Comparison of ENCODE assay signal across 24 cellular contexts in the genomic region with DNA sequence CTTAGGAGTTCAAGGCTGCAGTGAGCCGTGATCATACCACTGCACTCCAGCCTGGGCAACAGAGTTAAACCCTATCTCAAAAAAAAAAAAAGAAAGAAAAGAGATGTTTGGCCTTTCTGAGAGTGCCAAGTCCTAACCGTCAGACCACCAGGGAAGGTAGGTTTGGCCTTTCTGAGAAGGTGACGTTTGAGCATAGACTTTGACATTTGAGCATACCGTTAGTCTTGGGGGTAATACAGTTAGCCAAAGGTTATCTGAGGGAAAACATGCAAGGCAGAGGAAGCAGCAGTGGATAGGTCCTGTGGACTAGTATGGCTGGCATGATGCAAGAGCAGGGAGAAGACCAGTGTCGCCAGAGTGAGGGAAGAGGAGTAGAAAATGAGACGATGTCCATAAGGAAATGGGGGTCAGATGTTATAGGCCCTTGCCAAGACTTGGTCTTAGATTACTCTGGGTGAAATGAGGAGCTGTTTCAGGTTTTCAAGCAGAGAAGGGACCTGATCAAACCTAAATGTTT. TPM values are rescaled to one million over a fixed set of nuclear protein-coding genes. Genes with fewer than 3 reads are reported as not detected.
DNase-seq lines count a peak whose midpoint lies in the region; ATAC-seq, FAIRE-seq and TF ChIP-seq lines count a peak whose summit lies in the region.
"Had no signal": no experiment of that assay in that cellular context is flagged by ENCODE, and none has a peak within 500 bp of the region (broad histone marks: within the 10 kb centered on the region; RNA-seq: fewer than 3 reads in every experiment).

No MANE protein-coding gene starts in this region.

- POLR2A ChIA-PET in WTC11 (lab: Charles Lee): no interaction called here

- H3K9me2 ChIP-seq in MM.1S (replicated peaks; ENCODE audit: insufficient read depth, low read length): no peaks in the 10 kb centered on the region

- H2AFZ ChIP-seq in MM.1S (ENCODE audit: low read length): no peak overlapping the region
- H2AFZ ChIP-seq: GM23248 had no signal

- H3K27ac ChIP-seq in MM.1S (ENCODE audit: low read length): no peak overlapping the region
- H3K27ac ChIP-seq: 22Rv1, BLaER1, C4-2B, GM23248 had no signal

- H3K4me2 ChIP-seq in MM.1S (ENCODE audit: low read depth, low read length): no peak overlapping the region
- H3K4me2 ChIP-seq: BLaER1 had no signal

- no peak for ATAC-seq in activated T-cell treated with anti-CD3 and anti-CD28 coated beads, Interleukin-2, amount 50 U/mL, for 72 hours (replicated peaks in 1 of 2)
- ATAC-seq in activated T-cell treated with anti-CD3 and anti-CD28 coated beads, Interleukin-2, amount 50 U/mL, for 4 hours: no peak
- ATAC-seq in WTC11: no peak

- no peaks in the 10 kb centered on the region for H3K4me1 Mint-ChIP-seq in activated T-cell treated with anti-CD3 and anti-CD28 coated beads, Interleukin-2, amount 50 U/mL, for 72 hours (ENCODE audit: low read depth)
- H3K4me1 Mint-ChIP-seq in activated T-cell treated with anti-CD3 and anti-CD28 coated beads, Interleukin-2, amount 50 U/mL, for 4 hours (ENCODE audit: low read depth): no peaks in the 10 kb centered on the region
- H3K4me1 Mint-ChIP-seq in WTC11: no peaks in the 10 kb centered on the region
- H3K4me1 Mint-ChIP-seq: B cell; CD8-positive, alpha-beta memory T cell had no signal

- H3K4me3 Mint-ChIP-seq in activated T-cell treated with anti-CD3 and anti-CD28 coated beads, Interleukin-2, amount 50 U/mL, for 72 hours: no peak overlapping the region
- H3K4me3 Mint-ChIP-seq in activated T-cell treated with anti-CD3 and anti-CD28 coated beads, Interleukin-2, amount 50 U/mL, for 4 hours: no peak overlapping the region
- H3K4me3 Mint-ChIP-seq in WTC11: no peak overlapping the region
- H3K4me3 Mint-ChIP-seq: B cell; CD4-positive, CD25-positive, alpha-beta regulatory T cell; CD8-positive, alpha-beta memory T cell had no signal

- H3K4me3 ChIP-seq in MM.1S (ENCODE audit: low read length): no peak overlapping the region
- H3K4me3 ChIP-seq: BLaER1, GM23248 had no signal

- H3F3A ChIP-seq in MM.1S (ENCODE audit: insufficient read depth, low read length): no peaks in the 10 kb centered on the region

- FAIRE-seq in GM18507 (lab: Jason Lieb, UNC): peak; percentile 21
- FAIRE-seq: A204.1, G401.6, GM12892, GM19239, H1 had no signal

- H3K36me3 ChIP-seq in MM.1S (replicated peaks; ENCODE audit: insufficient read depth, low read length): no peaks in the 10 kb centered on the region

- CTCF ChIA-PET in WTC11 (lab: Charles Lee): no interaction called here

- no peak overlapping the region for H3K9ac ChIP-seq in MM.1S (ENCODE audit: low read length)
- H3K9ac ChIP-seq: BLaER1, GM23248 had no signal

- DNase-seq in activated T-cell treated with anti-CD3 and anti-CD28 coated beads, Interleukin-2, amount 50 U/mL, for 72 hours: no peak
- no peak for DNase-seq in activated T-cell treated with anti-CD3 and anti-CD28 coated beads, Interleukin-2, amount 50 U/mL, for 4 hours
- DNase-seq in GM18507 (ENCODE audit: extremely low spot score, insufficient read length, low read depth) (no peak), WTC11 (ENCODE audit: low spot score) (no peak), cerebellar nuclear complex (lab: John Stamatoyannopoulos, UW) (no peak), inferior parietal cortex (ENCODE audit: extremely low spot score) (no peak), MM.1S (no peak)
- DNase-seq: CD4-positive, CD25-positive, alpha-beta regulatory T cell; CD8-positive, alpha-beta memory T cell; COR-L47; DMS153; DND-41; GM23248; H7; HCEC 1CT had no signal

- H3K9me3 Mint-ChIP-seq in activated T-cell treated with anti-CD3 and anti-CD28 coated beads, Interleukin-2, amount 50 U/mL, for 72 hours: no peaks in the 10 kb centered on the region
- no peaks in the 10 kb centered on the region for H3K9me3 Mint-ChIP-seq in activated T-cell treated with anti-CD3 and anti-CD28 coated beads, Interleukin-2, amount 50 U/mL, for 4 hours
- no peaks in the 10 kb centered on the region for H3K9me3 Mint-ChIP-seq in WTC11
- H3K9me3 Mint-ChIP-seq: CD4-positive, CD25-positive, alpha-beta regulatory T cell; CD8-positive, alpha-beta memory T cell had no signal

- peaks cover 2 to 4% of the 10 kb centered on the region in 2 donors for H3K36me3 Mint-ChIP-seq in activated T-cell treated with anti-CD3 and anti-CD28 coated beads, Interleukin-2, amount 50 U/mL, for 72 hours (ENCODE audit: insufficient read depth in 2 of 2)
- H3K36me3 Mint-ChIP-seq in activated T-cell treated with anti-CD3 and anti-CD28 coated beads, Interleukin-2, amount 50 U/mL, for 4 hours (ENCODE audit: insufficient read depth): peaks cover 16% of the 10 kb centered on the region
- no peaks in the 10 kb centered on the region for H3K36me3 Mint-ChIP-seq in WTC11

- H4K20me1 ChIP-seq in MM.1S (ENCODE audit: insufficient read depth, low read length): no peaks in the 10 kb centered on the region
- H4K20me1 ChIP-seq: BLaER1 had no signal

- H3K79me2 ChIP-seq in MM.1S (ENCODE audit: low read length): no peaks in the 10 kb centered on the region

- TF ChIP-seq CTCF in WTC11 (IDR thresholded peaks at IDR 0.05): no peak
- no peak for TF ChIP-seq CTCF in MM.1S (IDR thresholded peaks at IDR 0.05; ENCODE audit: low read length)

- H3K27me3 ChIP-seq in MM.1S (replicated peaks; ENCODE audit: insufficient read depth, low read length): no peaks in the 10 kb centered on the region
- H3K27me3 ChIP-seq: BLaER1 had no signal

- peak overlapping the region; percentile 4 for H3K27ac Mint-ChIP-seq in activated T-cell treated with anti-CD3 and anti-CD28 coated beads, Interleukin-2, amount 50 U/mL, for 72 hours
- H3K27ac Mint-ChIP-seq in WTC11: peak overlapping the region; percentile 7
- H3K27ac Mint-ChIP-seq: B cell; CD4-positive, CD25-positive, alpha-beta regulatory T cell had no signal

- H3K9me3 ChIP-seq in MM.1S (replicated peaks; ENCODE audit: insufficient read depth, low read length): no peaks in the 10 kb centered on the region
- H3K9me3 ChIP-seq: BLaER1 had no signal

- H3K4me1 ChIP-seq in MM.1S (ENCODE audit: low read length): no peaks in the 10 kb centered on the region
- H3K4me1 ChIP-seq: BLaER1 had no signal

- H3K27me3 Mint-ChIP-seq in activated T-cell treated with anti-CD3 and anti-CD28 coated beads, Interleukin-2, amount 50 U/mL, for 72 hours (ENCODE audit: low read depth): no peaks in the 10 kb centered on the region
- no peaks in the 10 kb centered on the region for H3K27me3 Mint-ChIP-seq in activated T-cell treated with anti-CD3 and anti-CD28 coated beads, Interleukin-2, amount 50 U/mL, for 4 hours (ENCODE audit: low read depth)
- H3K27me3 Mint-ChIP-seq in WTC11 (ENCODE audit: low read depth): no peaks in the 10 kb centered on the region
- H3K27me3 Mint-ChIP-seq: B cell; CD4-positive, CD25-positive, alpha-beta regulatory T cell; CD8-positive, alpha-beta memory T cell had no signal

TF ChIP-seq in WTC11, 78 proteins besides CTCF, POLR2A, EP300 and RAD21:
- TF ChIP-seq, protein P1, sequence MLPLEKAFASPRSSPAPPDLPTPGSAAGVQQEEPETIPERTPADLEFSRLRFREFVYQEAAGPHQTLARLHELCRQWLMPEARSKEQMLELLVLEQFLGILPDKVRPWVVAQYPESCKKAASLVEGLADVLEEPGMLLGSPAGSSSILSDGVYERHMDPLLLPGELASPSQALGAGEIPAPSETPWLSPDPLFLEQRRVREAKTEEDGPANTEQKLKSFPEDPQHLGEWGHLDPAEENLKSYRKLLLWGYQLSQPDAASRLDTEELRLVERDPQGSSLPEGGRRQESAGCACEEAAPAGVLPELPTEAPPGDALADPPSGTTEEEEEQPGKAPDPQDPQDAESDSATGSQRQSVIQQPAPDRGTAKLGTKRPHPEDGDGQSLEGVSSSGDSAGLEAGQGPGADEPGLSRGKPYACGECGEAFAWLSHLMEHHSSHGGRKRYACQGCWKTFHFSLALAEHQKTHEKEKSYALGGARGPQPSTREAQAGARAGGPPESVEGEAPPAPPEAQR (CRISPR knock-in tag; IDR thresholded peaks at IDR 0.05): no peak
- no peak for TF ChIP-seq MYBL2 (CRISPR knock-in tag; IDR thresholded peaks at IDR 0.05)
- TF ChIP-seq, protein P2, sequence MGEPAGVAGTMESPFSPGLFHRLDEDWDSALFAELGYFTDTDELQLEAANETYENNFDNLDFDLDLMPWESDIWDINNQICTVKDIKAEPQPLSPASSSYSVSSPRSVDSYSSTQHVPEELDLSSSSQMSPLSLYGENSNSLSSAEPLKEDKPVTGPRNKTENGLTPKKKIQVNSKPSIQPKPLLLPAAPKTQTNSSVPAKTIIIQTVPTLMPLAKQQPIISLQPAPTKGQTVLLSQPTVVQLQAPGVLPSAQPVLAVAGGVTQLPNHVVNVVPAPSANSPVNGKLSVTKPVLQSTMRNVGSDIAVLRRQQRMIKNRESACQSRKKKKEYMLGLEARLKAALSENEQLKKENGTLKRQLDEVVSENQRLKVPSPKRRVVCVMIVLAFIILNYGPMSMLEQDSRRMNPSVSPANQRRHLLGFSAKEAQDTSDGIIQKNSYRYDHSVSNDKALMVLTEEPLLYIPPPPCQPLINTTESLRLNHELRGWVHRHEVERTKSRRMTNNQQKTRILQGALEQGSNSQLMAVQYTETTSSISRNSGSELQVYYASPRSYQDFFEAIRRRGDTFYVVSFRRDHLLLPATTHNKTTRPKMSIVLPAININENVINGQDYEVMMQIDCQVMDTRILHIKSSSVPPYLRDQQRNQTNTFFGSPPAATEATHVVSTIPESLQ (CRISPR knock-in tag; IDR thresholded peaks at IDR 0.05): no peak
- TF ChIP-seq NR1H2 (CRISPR knock-in tag; IDR thresholded peaks at IDR 0.05): no peak
- TF ChIP-seq ZNF317 (CRISPR knock-in tag; IDR thresholded peaks at IDR 0.05; ENCODE audit: borderline replicate concordance, low read depth): no peak

RNA-seq across cellular contexts. Expression of gene HSDL2, which starts 50.2 kb away (rescaled TPM):
- 10 to 100 TPM; 27.3 to 33.1 TPM for total RNA-seq in activated T-cell treated with anti-CD3 and anti-CD28 coated beads, Interleukin-2, amount 50 U/mL, for 72 hours
- 1 to 10 TPM; 4.7 to 7.8 (median 5.7) TPM for total RNA-seq in activated T-cell treated with anti-CD3 and anti-CD28 coated beads, Interleukin-2, amount 50 U/mL, for 4 hours
- total RNA-seq in WTC11 (2021): 13.8 to 15.3 TPM (median 14.3 TPM) in 3 replicates

RNA-seq across cellular contexts. Expression of gene KIAA1958, which starts 56.6 kb away (rescaled TPM):
- total RNA-seq in activated T-cell treated with anti-CD3 and anti-CD28 coated beads, Interleukin-2, amount 50 U/mL, for 72 hours: 10 to 100 TPM; 11.2 to 12.9 TPM
- total RNA-seq in activated T-cell treated with anti-CD3 and anti-CD28 coated beads, Interleukin-2, amount 50 U/mL, for 4 hours: 1 to 10 TPM; 4.7 to 6.9 (median 6.7) TPM
- 41.0 to 43.6 TPM (median 42.7 TPM) in 3 replicates for total RNA-seq in WTC11 (2021)
